13 cellular contexts compared by ENCODE assay signal in the genomic region with DNA sequence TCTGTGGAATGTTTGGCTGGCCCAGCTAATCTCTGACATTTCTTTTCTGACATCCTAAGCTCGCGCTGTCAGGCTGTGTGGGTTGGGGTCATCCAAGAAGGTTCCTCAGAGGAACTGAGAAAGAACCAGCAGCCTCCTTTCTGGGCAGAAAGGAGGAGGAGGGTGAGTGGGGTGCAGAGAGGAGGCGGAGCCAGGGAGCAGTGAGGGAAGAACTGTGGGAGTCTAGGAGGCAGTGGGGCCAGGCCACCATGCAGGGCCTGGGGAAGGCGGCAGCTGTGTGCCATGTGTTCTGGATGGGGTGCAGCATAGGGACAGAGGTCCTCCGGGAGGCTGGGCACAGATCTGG. TPM values are rescaled to one million over a fixed set of nuclear protein-coding genes. Genes with fewer than 3 reads are reported as not detected.
A peak's percentile ranks its signal among the peaks of the same experiment; 100 is the strongest.
DNase-seq lines count a peak whose midpoint lies in the region; ATAC-seq and TF ChIP-seq lines count a peak whose summit lies in the region.
"Had no signal": no experiment of that assay in that cellular context is flagged by ENCODE, and none has a peak within 500 bp of the region (broad histone marks: within the 10 kb centered on the region; RNA-seq: fewer than 3 reads in every experiment).

No MANE protein-coding gene starts in this region.

- H3K56ac ChIP-seq in mesendoderm (ENCODE audit: low read length): no peak overlapping the region

- no peaks in the 10 kb centered on the region for H3K27me3 ChIP-seq in mesendoderm (ENCODE audit: insufficient read depth, low read length, poor library complexity)

- H2AK5ac ChIP-seq in mesendoderm (ENCODE audit: low read length): no peak overlapping the region

- DNase-seq in activated CD8-positive, alpha-beta memory T cell treated with anti-CD3 and anti-CD28 coated beads, Interleukin-2, amount 10 ng/mL, durations not matched to agents 7 days and 5 days: no peak
- no peak for DNase-seq in activated CD8-positive, alpha-beta memory T cell treated with anti-CD3 and anti-CD28 coated beads, Interleukin-2, amount 50 U/mL, for 48 hours
- no peak for DNase-seq in HFFc6
- DNase-seq in activated naive CD8-positive, alpha-beta T cell treated with anti-CD3 and anti-CD28 coated beads, Interleukin-2, amount 10 ng/mL, durations not matched to agents 7 days and 5 days: no peak
- no peak for DNase-seq in NCI-H748 (lab: John Stamatoyannopoulos, UW; ENCODE audit: unreplicated experiment)
- no peak for DNase-seq in mesendoderm
- DNase-seq: activated CD4-positive, alpha-beta T cell treated with anti-CD3 and anti-CD28 coated beads for 4 hours; cortex of kidney; naive thymus-derived CD4-positive, alpha-beta T cell; NK-92 treated with Interleukin-12 subunit alpha and Interleukin-12 subunit beta, amount 100 ng/mL, for 24 hours; stimulated activated CD4-positive, alpha-beta T cell treated with anti-CD3 and anti-CD28 coated beads, Interleukin-4, amount 100 ng/mL, for 4 hours had no signal

- peaks cover 27% of the 10 kb centered on the region for H3K79me1 ChIP-seq in mesendoderm (ENCODE audit: low read length)

- H3K9me3 Mint-ChIP-seq in activated CD8-positive, alpha-beta memory T cell treated with anti-CD3 and anti-CD28 coated beads, Interleukin-2, amount 10 ng/mL, durations not matched to agents 7 days and 5 days (ENCODE audit: low read depth): no peaks in the 10 kb centered on the region
- no peaks in the 10 kb centered on the region for H3K9me3 Mint-ChIP-seq in HFFc6
- H3K9me3 Mint-ChIP-seq in activated naive CD8-positive, alpha-beta T cell treated with anti-CD3 and anti-CD28 coated beads, Interleukin-2, amount 10 ng/mL, durations not matched to agents 7 days and 5 days: no peaks in the 10 kb centered on the region

- H3K4me1 ChIP-seq in mesendoderm (ENCODE audit: control insufficient read depth, low read depth, low read length): peaks cover 8% of the 10 kb centered on the region

- no peak overlapping the region for H2BK15ac ChIP-seq in mesendoderm (replicated peaks; ENCODE audit: low read depth)

- peaks cover 65% of the 10 kb centered on the region for H3K4me1 Mint-ChIP-seq in activated CD8-positive, alpha-beta memory T cell treated with anti-CD3 and anti-CD28 coated beads, Interleukin-2, amount 10 ng/mL, durations not matched to agents 7 days and 5 days
- peaks cover 87% of the 10 kb centered on the region for H3K4me1 Mint-ChIP-seq in HFFc6 (ENCODE audit: low read depth)
- peaks cover 51% of the 10 kb centered on the region for H3K4me1 Mint-ChIP-seq in activated naive CD8-positive, alpha-beta T cell treated with anti-CD3 and anti-CD28 coated beads, Interleukin-2, amount 10 ng/mL, durations not matched to agents 7 days and 5 days

- peak overlapping the region; percentile 67 for H3K27ac Mint-ChIP-seq in activated CD8-positive, alpha-beta memory T cell treated with anti-CD3 and anti-CD28 coated beads, Interleukin-2, amount 10 ng/mL, durations not matched to agents 7 days and 5 days
- peak overlapping the region; percentile 87 for H3K27ac Mint-ChIP-seq in HFFc6
- H3K27ac Mint-ChIP-seq in activated naive CD8-positive, alpha-beta T cell treated with anti-CD3 and anti-CD28 coated beads, Interleukin-2, amount 10 ng/mL, durations not matched to agents 7 days and 5 days: peak overlapping the region; percentile 89

- peaks cover 12% of the 10 kb centered on the region for H3K36me3 Mint-ChIP-seq in activated CD8-positive, alpha-beta memory T cell treated with anti-CD3 and anti-CD28 coated beads, Interleukin-2, amount 10 ng/mL, durations not matched to agents 7 days and 5 days
- peaks cover 31% of the 10 kb centered on the region for H3K36me3 Mint-ChIP-seq in HFFc6 (ENCODE audit: low read depth)
- H3K36me3 Mint-ChIP-seq in activated naive CD8-positive, alpha-beta T cell treated with anti-CD3 and anti-CD28 coated beads, Interleukin-2, amount 10 ng/mL, durations not matched to agents 7 days and 5 days: peaks cover 10% of the 10 kb centered on the region

- no peak overlapping the region for H4K8ac ChIP-seq in mesendoderm (ENCODE audit: low read depth, low read length)

- H3K4me3 Mint-ChIP-seq in activated CD8-positive, alpha-beta memory T cell treated with anti-CD3 and anti-CD28 coated beads, Interleukin-2, amount 10 ng/mL, durations not matched to agents 7 days and 5 days: no peak overlapping the region
- H3K4me3 Mint-ChIP-seq in HFFc6: peak overlapping the region; percentile 42; the same call in 1 of the 2 replicates
- no peak overlapping the region for H3K4me3 Mint-ChIP-seq in activated naive CD8-positive, alpha-beta T cell treated with anti-CD3 and anti-CD28 coated beads, Interleukin-2, amount 10 ng/mL, durations not matched to agents 7 days and 5 days
- H3K4me3 Mint-ChIP-seq: naive thymus-derived CD4-positive, alpha-beta T cell had no signal

- no peak overlapping the region for H3K9ac ChIP-seq in mesendoderm (ENCODE audit: low read length)

- H2BK120ac ChIP-seq in mesendoderm (ENCODE audit: low read depth, low read length): no peak overlapping the region

- TF ChIP-seq CTCF in HFFc6 (IDR thresholded peaks at IDR 0.05): no peak

- H3K18ac ChIP-seq in mesendoderm (ENCODE audit: low read length): no peak overlapping the region

- H3K23ac ChIP-seq in mesendoderm (ENCODE audit: low read length): no peak overlapping the region

- H4K5ac ChIP-seq in mesendoderm (ENCODE audit: low read length): no peak overlapping the region

- no peaks in the 10 kb centered on the region for H3K27me3 Mint-ChIP-seq in activated CD8-positive, alpha-beta memory T cell treated with anti-CD3 and anti-CD28 coated beads, Interleukin-2, amount 10 ng/mL, durations not matched to agents 7 days and 5 days
- peaks cover 2% of the 10 kb centered on the region; the same call in 1 of the 2 replicates for H3K27me3 Mint-ChIP-seq in HFFc6 (ENCODE audit: insufficient read depth)
- H3K27me3 Mint-ChIP-seq in activated naive CD8-positive, alpha-beta T cell treated with anti-CD3 and anti-CD28 coated beads, Interleukin-2, amount 10 ng/mL, durations not matched to agents 7 days and 5 days: no peaks in the 10 kb centered on the region

- ATAC-seq in activated CD8-positive, alpha-beta memory T cell treated with anti-CD3 and anti-CD28 coated beads, Interleukin-2, amount 10 ng/mL, durations not matched to agents 7 days and 5 days: no peak
- no peak for ATAC-seq in activated naive CD8-positive, alpha-beta T cell treated with anti-CD3 and anti-CD28 coated beads, Interleukin-2, amount 10 ng/mL, durations not matched to agents 7 days and 5 days (ENCODE audit: low read depth)
- no peak for ATAC-seq in HG03378 (IDR thresholded peaks at IDR 0.05; ENCODE audit: unreplicated experiment)
- ATAC-seq: naive thymus-derived CD4-positive, alpha-beta T cell had no signal

- H3K79me2 ChIP-seq in mesendoderm (ENCODE audit: control insufficient read depth, insufficient read depth, low read length): peaks cover 14% of the 10 kb centered on the region

- POLR2A ChIA-PET in activated naive CD8-positive, alpha-beta T cell treated with anti-CD3 and anti-CD28 coated beads, Interleukin-2, amount 10 ng/mL, durations not matched to agents 7 days and 5 days (lab: Charles Lee): interaction anchor here (0.9 to 8.7 kb wide), 3 partner anchors 19 to 43 kb away, joined by 3 to 102 read pairs (median 6); no protein-coding TSS in a partner anchor

- H2BK5ac ChIP-seq in mesendoderm (ENCODE audit: low read length): no peak overlapping the region

- H3K4me2 ChIP-seq in mesendoderm (ENCODE audit: low read length): no peak overlapping the region

- H3K4ac ChIP-seq in mesendoderm (ENCODE audit: low read depth, low read length): no peak overlapping the region

- H3K4me3 ChIP-seq in skin epidermis (no peak overlapping the region), mesendoderm (ENCODE audit: low read length) (no peak overlapping the region)

- no CpG with 5 or more reads among the region's 5 CpGs for WGBS in mesendoderm (ENCODE audit: extremely low coverage, insufficient coverage, low lambda C conversion rate)

- CTCF ChIA-PET in activated CD8-positive, alpha-beta memory T cell treated with anti-CD3 and anti-CD28 coated beads, Interleukin-2, amount 10 ng/mL, durations not matched to agents 7 days and 5 days (lab: Charles Lee): interaction anchor here (2.1 to 21.8 kb wide), 4 partner anchors 9 to 50 kb away, joined by 8 to 668 read pairs (median 60); no protein-coding TSS in a partner anchor

- H3K27ac ChIP-seq in skin epidermis: peak overlapping the region in 11 of 21 experiments; percentile 4 to 73 (median 32)
- no peak overlapping the region for H3K27ac ChIP-seq in mesendoderm (ENCODE audit: low read depth, low read length)

- no peaks in the 10 kb centered on the region for H3K36me3 ChIP-seq in mesendoderm (ENCODE audit: control insufficient read depth, insufficient read depth, low read length)

RNA-seq across cellular contexts. Expression of a gene that starts 5.3 kb away (rescaled TPM):
- total RNA-seq in activated CD8-positive, alpha-beta memory T cell treated with anti-CD3 and anti-CD28 coated beads, Interleukin-2, amount 10 ng/mL, durations not matched to agents 7 days and 5 days: 10 to 100 TPM; 26.4 to 32.9 TPM
- 100 to 1,000 TPM; 115 to 196 (median 129) TPM for total RNA-seq in HFFc6 (2021; fragmentation: NEBNext Ultra II Directional; extraction: Animal tissue kit (Norgen Biotek cat#: 25700))
- 10 to 100 TPM; 15.2 to 15.8 TPM for total RNA-seq in activated naive CD8-positive, alpha-beta T cell treated with anti-CD3 and anti-CD28 coated beads, Interleukin-2, amount 10 ng/mL, durations not matched to agents 7 days and 5 days
- 9.6 TPM for polyA plus RNA-seq in mesendoderm (2013, experiment 1 of 2)
- 10.6 TPM for polyA plus RNA-seq in mesendoderm (2013, experiment 2 of 2)
- polyA plus RNA-seq: naive thymus-derived CD4-positive, alpha-beta T cell had no signal

RNA-seq across cellular contexts. Expression of a gene that starts 32.5 kb away (rescaled TPM):
- 10 to 100 TPM; 55.9 to 60.9 TPM for total RNA-seq in activated CD8-positive, alpha-beta memory T cell treated with anti-CD3 and anti-CD28 coated beads, Interleukin-2, amount 10 ng/mL, durations not matched to agents 7 days and 5 days
- 10 to 100 TPM; 50.9 to 68.0 (median 60.1) TPM for total RNA-seq in HFFc6 (2021; fragmentation: NEBNext Ultra II Directional; extraction: Animal tissue kit (Norgen Biotek cat#: 25700))
- 10 to 100 TPM; 55.3 to 63.2 TPM for total RNA-seq in activated naive CD8-positive, alpha-beta T cell treated with anti-CD3 and anti-CD28 coated beads, Interleukin-2, amount 10 ng/mL, durations not matched to agents 7 days and 5 days
- 38.7 TPM for polyA plus RNA-seq in mesendoderm (2013, experiment 1 of 2)
- polyA plus RNA-seq in mesendoderm (2013, experiment 2 of 2): 39.7 TPM
